1 cellular context compared by ENCODE assay signal in the genomic region with DNA sequence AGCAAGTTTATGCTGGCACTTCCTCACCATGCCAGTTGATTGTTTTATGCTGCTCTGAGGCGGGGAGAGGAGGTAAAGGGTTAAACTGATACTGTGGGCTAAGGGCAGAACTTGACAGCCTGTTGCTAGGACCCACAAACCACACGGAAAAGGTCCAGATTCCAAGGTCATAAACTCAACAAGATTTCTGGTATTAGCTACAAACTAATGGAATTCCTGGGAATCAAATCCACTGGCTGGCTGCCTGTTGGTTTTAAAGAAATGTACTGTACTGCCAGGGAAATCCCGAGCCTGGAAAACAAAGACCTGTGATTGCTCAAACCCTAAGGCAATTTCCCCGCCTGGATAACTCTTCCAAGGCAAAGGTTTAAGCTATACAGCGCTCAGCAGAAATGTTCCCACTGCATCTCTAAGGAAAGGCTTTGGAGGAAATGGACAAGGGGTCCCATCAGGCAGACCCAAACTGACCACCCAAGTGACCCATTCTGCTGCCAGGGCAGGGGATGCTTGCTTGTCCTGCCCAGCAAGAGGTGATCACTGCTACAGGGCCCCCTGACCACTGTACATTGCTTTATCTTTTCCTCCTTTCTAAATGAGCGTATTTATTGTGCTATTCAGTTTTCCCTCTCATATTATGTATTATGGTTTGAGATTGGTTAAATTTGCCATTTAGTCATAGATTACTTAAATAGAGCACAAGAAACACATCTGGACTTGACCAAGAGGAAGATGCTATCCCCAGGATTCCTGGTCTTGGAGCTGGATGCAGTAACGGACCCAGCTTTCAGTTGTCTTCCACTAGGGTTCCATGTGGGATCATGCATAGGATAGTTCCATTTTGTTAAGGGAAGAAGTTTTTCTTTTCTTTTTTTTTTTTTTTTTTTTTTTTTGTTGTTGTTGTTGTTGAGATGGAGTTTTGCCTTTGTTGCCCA.
TF ChIP-seq lines count a peak whose summit lies in the region.

No MANE protein-coding gene starts in this region.

TF ChIP-seq in HepG2, 621 proteins besides CTCF, POLR2A, EP300 and RAD21 (continued from another document):
- TF ChIP-seq, protein P1, sequence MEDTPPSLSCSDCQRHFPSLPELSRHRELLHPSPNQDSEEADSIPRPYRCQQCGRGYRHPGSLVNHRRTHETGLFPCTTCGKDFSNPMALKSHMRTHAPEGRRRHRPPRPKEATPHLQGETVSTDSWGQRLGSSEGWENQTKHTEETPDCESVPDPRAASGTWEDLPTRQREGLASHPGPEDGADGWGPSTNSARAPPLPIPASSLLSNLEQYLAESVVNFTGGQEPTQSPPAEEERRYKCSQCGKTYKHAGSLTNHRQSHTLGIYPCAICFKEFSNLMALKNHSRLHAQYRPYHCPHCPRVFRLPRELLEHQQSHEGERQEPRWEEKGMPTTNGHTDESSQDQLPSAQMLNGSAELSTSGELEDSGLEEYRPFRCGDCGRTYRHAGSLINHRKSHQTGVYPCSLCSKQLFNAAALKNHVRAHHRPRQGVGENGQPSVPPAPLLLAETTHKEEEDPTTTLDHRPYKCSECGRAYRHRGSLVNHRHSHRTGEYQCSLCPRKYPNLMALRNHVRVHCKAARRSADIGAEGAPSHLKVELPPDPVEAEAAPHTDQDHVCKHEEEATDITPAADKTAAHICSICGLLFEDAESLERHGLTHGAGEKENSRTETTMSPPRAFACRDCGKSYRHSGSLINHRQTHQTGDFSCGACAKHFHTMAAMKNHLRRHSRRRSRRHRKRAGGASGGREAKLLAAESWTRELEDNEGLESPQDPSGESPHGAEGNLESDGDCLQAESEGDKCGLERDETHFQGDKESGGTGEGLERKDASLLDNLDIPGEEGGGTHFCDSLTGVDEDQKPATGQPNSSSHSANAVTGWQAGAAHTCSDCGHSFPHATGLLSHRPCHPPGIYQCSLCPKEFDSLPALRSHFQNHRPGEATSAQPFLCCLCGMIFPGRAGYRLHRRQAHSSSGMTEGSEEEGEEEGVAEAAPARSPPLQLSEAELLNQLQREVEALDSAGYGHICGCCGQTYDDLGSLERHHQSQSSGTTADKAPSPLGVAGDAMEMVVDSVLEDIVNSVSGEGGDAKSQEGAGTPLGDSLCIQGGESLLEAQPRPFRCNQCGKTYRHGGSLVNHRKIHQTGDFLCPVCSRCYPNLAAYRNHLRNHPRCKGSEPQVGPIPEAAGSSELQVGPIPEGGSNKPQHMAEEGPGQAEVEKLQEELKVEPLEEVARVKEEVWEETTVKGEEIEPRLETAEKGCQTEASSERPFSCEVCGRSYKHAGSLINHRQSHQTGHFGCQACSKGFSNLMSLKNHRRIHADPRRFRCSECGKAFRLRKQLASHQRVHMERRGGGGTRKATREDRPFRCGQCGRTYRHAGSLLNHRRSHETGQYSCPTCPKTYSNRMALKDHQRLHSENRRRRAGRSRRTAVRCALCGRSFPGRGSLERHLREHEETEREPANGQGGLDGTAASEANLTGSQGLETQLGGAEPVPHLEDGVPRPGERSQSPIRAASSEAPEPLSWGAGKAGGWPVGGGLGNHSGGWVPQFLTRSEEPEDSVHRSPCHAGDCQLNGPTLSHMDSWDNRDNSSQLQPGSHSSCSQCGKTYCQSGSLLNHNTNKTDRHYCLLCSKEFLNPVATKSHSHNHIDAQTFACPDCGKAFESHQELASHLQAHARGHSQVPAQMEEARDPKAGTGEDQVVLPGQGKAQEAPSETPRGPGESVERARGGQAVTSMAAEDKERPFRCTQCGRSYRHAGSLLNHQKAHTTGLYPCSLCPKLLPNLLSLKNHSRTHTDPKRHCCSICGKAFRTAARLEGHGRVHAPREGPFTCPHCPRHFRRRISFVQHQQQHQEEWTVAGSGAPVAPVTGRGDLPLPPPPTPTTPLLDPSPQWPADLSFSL (CRISPR knock-in tag; IDR thresholded peaks at IDR 0.05): peak; percentile 28; the same call in 1 of the 2 replicates
- TF ChIP-seq SAP130 (CRISPR knock-in tag; IDR thresholded peaks at IDR 0.05; ENCODE audit: low read depth) (peak; percentile 17; the same call in 1 of the 2 replicates), HOXA3 (CRISPR knock-in tag; IDR thresholded peaks at IDR 0.05) (no peak), AHR (CRISPR knock-in tag; IDR thresholded peaks at IDR 0.05) (no peak), ZNF431 (CRISPR knock-in tag; IDR thresholded peaks at IDR 0.05; ENCODE audit: borderline replicate concordance, low read depth) (no peak), NFYC (CRISPR knock-in tag; IDR thresholded peaks at IDR 0.05) (no peak)
- TF ChIP-seq, protein P2, sequence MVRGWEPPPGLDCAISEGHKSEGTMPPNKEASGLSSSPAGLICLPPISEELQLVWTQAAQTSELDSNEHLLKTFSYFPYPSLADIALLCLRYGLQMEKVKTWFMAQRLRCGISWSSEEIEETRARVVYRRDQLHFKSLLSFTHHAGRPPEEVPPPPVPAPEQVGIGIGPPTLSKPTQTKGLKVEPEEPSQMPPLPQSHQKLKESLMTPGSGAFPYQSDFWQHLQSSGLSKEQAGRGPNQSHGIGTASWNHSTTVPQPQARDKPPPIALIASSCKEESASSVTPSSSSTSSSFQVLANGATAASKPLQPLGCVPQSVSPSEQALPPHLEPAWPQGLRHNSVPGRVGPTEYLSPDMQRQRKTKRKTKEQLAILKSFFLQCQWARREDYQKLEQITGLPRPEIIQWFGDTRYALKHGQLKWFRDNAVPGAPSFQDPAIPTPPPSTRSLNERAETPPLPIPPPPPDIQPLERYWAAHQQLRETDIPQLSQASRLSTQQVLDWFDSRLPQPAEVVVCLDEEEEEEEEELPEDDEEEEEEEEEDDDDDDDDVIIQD (CRISPR knock-in tag; IDR thresholded peaks at IDR 0.05; ENCODE audit: low read depth): 0 out of 2 replicates have a peak, but pooled peaks have one; percentile 37
